In genomic region chr1:219385786-219386427, GRCh38 we compare ENCODE assay signal across 8 cellular contexts.
DNase-seq lines count a peak whose midpoint lies in the region; ATAC-seq and TF ChIP-seq lines count a peak whose summit lies in the region.

No MANE protein-coding gene starts in this region.

- DNase-seq in Caki2 (ENCODE audit: low read depth) (peak; percentile 45), NCI-H2029 treated with DMSO at 0.1 percent for 48 hours (lab: John Stamatoyannopoulos, UW) (peak; percentile 16), activated B cell treated with CpG ODN at 0.5 μM for 24 hours (no peak), globus pallidus (ENCODE audit: low spot score) (peak; percentile 16), renal cortical epithelial cell (ENCODE audit: low read depth) (peak; percentile 67)
- no peak for DNase-seq in activated CD4-positive, CD25-positive, alpha-beta regulatory T cell (lab: John Stamatoyannopoulos, UW)

- no peak for TF ChIP-seq CTCF in activated B cell treated with CpG ODN at 0.5 μM for 24 hours (IDR thresholded peaks at IDR 0.05)

- no peak overlapping the region for H3K27ac Mint-ChIP-seq in activated B cell treated with CpG ODN at 0.5 μM for 24 hours

- no peaks in the 10 kb centered on the region for H3K9me3 Mint-ChIP-seq in activated B cell treated with CpG ODN at 0.5 μM for 24 hours

- ATAC-seq in GM19025 (IDR thresholded peaks at IDR 0.05; ENCODE audit: low read depth, unreplicated experiment), result peak; percentile 77
- peak; percentile 84 for ATAC-seq in HG03066 (IDR thresholded peaks at IDR 0.05; ENCODE audit: low read depth, unreplicated experiment)
- ATAC-seq in activated B cell treated with CpG ODN at 0.5 μM for 24 hours (ENCODE audit: low read depth), result peak; percentile 52

- H3K27me3 Mint-ChIP-seq in activated B cell treated with CpG ODN at 0.5 μM for 24 hours, result no peaks in the 10 kb centered on the region

- H3K4me1 Mint-ChIP-seq in activated B cell treated with CpG ODN at 0.5 μM for 24 hours, result no peaks in the 10 kb centered on the region

- POLR2A ChIA-PET in activated B cell treated with CpG ODN at 0.5 μM for 24 hours (lab: Charles Lee), result no interaction called here

- no peaks in the 10 kb centered on the region for H3K36me3 Mint-ChIP-seq in activated B cell treated with CpG ODN at 0.5 μM for 24 hours (ENCODE audit: low read depth)

- in situ Hi-C loops in Caki2 (cut with HindIII; ENCODE audit: low pct_unique_long_range_greater_than_20kb, low sequenced_read_pairs), result no loop called here

- CTCF ChIA-PET in activated B cell treated with CpG ODN at 0.5 μM for 24 hours (lab: Charles Lee), result interaction anchor here (1.1 to 2.7 kb wide), 5 partner anchors 320 to 1057 kb away, joined by 4 to 15 read pairs (median 5); no protein-coding TSS in a partner anchor

- no peak overlapping the region for H3K4me3 Mint-ChIP-seq in activated B cell treated with CpG ODN at 0.5 μM for 24 hours

- intact Hi-C loops in activated B cell treated with CpG ODN at 0.5 μM for 24 hours (cut with micrococcal nuclease), result loop anchor here (1.0 to 10.0 kb wide), 6 partner anchors 182 to 1056 kb away; no protein-coding TSS in a partner anchor

Comparison
In these comparisons a context has a peak if more than half of its experiments do, and no peak if none do; other contexts are left out.
1. DNase-seq: peak in Caki2 (single experiment), NCI-H2029 treated with DMSO at 0.1 percent for 48 hours (single experiment), globus pallidus (single experiment) and renal cortical epithelial cell (single experiment); none in activated B cell treated with CpG ODN at 0.5 μM for 24 hours (single experiment) and activated CD4-positive, CD25-positive, alpha-beta regulatory T cell (0 of 4).
2. Peak in every context shown above with its lines, with median percentiles within 50 percentile points of each other: ATAC-seq.